Comparison of ENCODE assay signal across 9 cellular contexts in the genomic region with DNA sequence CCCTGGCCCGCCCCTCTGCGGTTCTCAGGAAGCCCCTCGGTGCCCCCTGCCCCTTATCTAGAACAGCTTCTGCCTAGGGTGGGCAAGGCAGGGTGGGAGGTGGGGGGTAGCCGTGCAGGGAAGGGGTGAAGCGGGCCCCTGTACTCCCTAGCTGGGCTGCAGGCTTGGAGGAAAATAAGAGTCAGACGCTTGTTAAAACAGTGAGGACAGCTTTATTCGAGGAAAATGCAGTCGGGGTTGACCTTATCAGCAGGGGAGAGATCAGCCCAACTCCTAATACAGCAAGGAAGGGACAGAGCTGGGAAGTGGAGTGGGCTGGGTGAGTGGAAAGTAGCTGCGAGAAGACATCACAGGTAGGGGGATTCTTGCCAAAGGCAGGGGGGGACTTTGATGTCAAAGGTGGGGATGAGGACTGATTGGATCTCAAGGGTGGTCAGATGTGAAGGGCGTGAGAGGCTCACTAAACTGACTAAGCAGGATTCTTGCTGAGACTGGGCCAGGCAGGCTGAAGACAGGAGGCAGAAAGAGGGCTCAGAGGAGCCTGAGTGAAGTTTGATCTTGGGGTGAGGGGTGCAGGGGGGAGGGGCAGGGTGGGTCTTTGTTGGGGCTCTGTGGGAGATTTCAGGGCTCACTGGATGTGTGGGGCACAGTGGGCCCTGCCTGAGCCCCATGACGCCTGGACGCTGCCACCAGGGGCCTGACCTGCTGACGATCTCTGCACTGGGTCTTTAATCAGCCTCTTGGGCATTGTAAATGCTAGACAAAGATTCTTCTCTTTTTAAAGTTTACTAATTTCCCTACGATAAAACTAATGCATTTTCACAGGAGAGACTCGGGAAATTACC. TPM values are rescaled to one million over a fixed set of nuclear protein-coding genes. Genes with fewer than 3 reads are reported as not detected.
DNase-seq lines count a peak whose midpoint lies in the region; ATAC-seq and TF ChIP-seq lines count a peak whose summit lies in the region.
"Had no signal": no experiment of that assay in that cellular context is flagged by ENCODE, and none has a peak within 500 bp of the region (broad histone marks: within the 10 kb centered on the region; RNA-seq: fewer than 3 reads in every experiment).

No MANE protein-coding gene starts in this region.

- H3K27ac Mint-ChIP-seq in CD14-positive monocyte (peak overlapping the region; percentile 97 to 99 (median 98)), neural progenitor cell (peak overlapping the region; percentile 72)
- H3K27ac Mint-ChIP-seq in activated naive CD8-positive, alpha-beta T cell treated with anti-CD3 and anti-CD28 coated beads, Interleukin-2, amount 50 U/mL, for 24 hours = peak overlapping the region; percentile 97

- 0 out of 2 replicates have a peak, but pooled peaks cover 4% of the 10 kb centered on the region for H3K9me3 ChIP-seq in HUES64 (ENCODE audit: insufficient read depth, low read depth, low read length)
- no peaks in the 10 kb centered on the region for H3K9me3 ChIP-seq in neural progenitor cell (ENCODE audit: low read depth)

- no peak overlapping the region for H2AFZ ChIP-seq in neural progenitor cell (replicated peaks)

- ATAC-seq in activated naive CD8-positive, alpha-beta T cell treated with anti-CD3 and anti-CD28 coated beads, Interleukin-2, amount 50 U/mL, for 24 hours = peak; percentile 69
- ATAC-seq in activated CD4-positive, CD25-positive, alpha-beta regulatory T cell treated with anti-CD3 and anti-CD28 coated beads, Interleukin-2, amount 50 U/mL, for 24 hours = no peak

- H3K9me3 Mint-ChIP-seq in CD14-positive monocyte (peaks cover 5 to 10% (median 8%) of the 10 kb centered on the region in 7 donors), neural progenitor cell (peaks cover 5% of the 10 kb centered on the region)
- no peaks in the 10 kb centered on the region for H3K9me3 Mint-ChIP-seq in activated naive CD8-positive, alpha-beta T cell treated with anti-CD3 and anti-CD28 coated beads, Interleukin-2, amount 50 U/mL, for 24 hours

- H3K36me3 Mint-ChIP-seq in CD14-positive monocyte (peaks cover 28 to 30% of the 10 kb centered on the region in 2 donors), neural progenitor cell (no peaks in the 10 kb centered on the region)
- H3K36me3 Mint-ChIP-seq in activated naive CD8-positive, alpha-beta T cell treated with anti-CD3 and anti-CD28 coated beads, Interleukin-2, amount 50 U/mL, for 24 hours (ENCODE audit: low read depth) = peaks cover 15% of the 10 kb centered on the region

- peak overlapping the region; percentile 41 for H3K4me2 ChIP-seq in neural progenitor cell

- peak overlapping the region; percentile 5 to 76 for H3K4me3 Mint-ChIP-seq in CD14-positive monocyte
- peak overlapping the region; percentile 88 for H3K4me3 Mint-ChIP-seq in activated naive CD8-positive, alpha-beta T cell treated with anti-CD3 and anti-CD28 coated beads, Interleukin-2, amount 50 U/mL, for 24 hours
- H3K4me3 Mint-ChIP-seq in neural progenitor cell = peak overlapping the region; percentile 70

- peaks cover 10% of the 10 kb centered on the region for H3F3A ChIP-seq in neural progenitor cell (ENCODE audit: low read depth)

- no peaks in the 10 kb centered on the region for H4K20me1 ChIP-seq in neural progenitor cell (ENCODE audit: low read depth)

- intact Hi-C loops in CD14-positive monocyte (cut with micrococcal nuclease) = loop anchor here (1.0 to 5.0 kb wide), 2 partner anchors 45 to 77 kb away; no protein-coding TSS in a partner anchor

- no peak overlapping the region for H3K4me3 ChIP-seq in HUES64 (ENCODE audit: low read length)
- H3K4me3 ChIP-seq in neural progenitor cell = no peak overlapping the region

- peaks cover 43% of the 10 kb centered on the region for H3K4me1 ChIP-seq in HUES64 (ENCODE audit: insufficient read depth, low read length)
- H3K4me1 ChIP-seq in neural progenitor cell = peaks cover 29% of the 10 kb centered on the region

- peaks cover 0 to 2% (median 1%) of the 10 kb centered on the region in 3 donors for H3K27me3 Mint-ChIP-seq in CD14-positive monocyte (ENCODE audit: low read depth in 3 of 3)
- no peaks in the 10 kb centered on the region for H3K27me3 Mint-ChIP-seq in activated naive CD8-positive, alpha-beta T cell treated with anti-CD3 and anti-CD28 coated beads, Interleukin-2, amount 50 U/mL, for 24 hours
- H3K27me3 Mint-ChIP-seq in neural progenitor cell (ENCODE audit: insufficient read depth, low read depth) = peaks cover 3% of the 10 kb centered on the region

- no peaks in the 10 kb centered on the region for H3K79me2 ChIP-seq in neural progenitor cell (ENCODE audit: low read depth)

- no peak for TF ChIP-seq CTCF in CD14-positive monocyte (IDR thresholded peaks at IDR 0.05)
- no peak for TF ChIP-seq CTCF in neural progenitor cell (IDR thresholded peaks at IDR 0.05)

- H3K9ac ChIP-seq in HUES64 (ENCODE audit: low read depth, low read length) (no peak overlapping the region), neural progenitor cell (no peak overlapping the region)

- H3K4me1 Mint-ChIP-seq in CD14-positive monocyte (peaks cover 61% of the 10 kb centered on the region), neural progenitor cell (peaks cover 53% of the 10 kb centered on the region)
- H3K4me1 Mint-ChIP-seq in activated naive CD8-positive, alpha-beta T cell treated with anti-CD3 and anti-CD28 coated beads, Interleukin-2, amount 50 U/mL, for 24 hours = peaks cover 75% of the 10 kb centered on the region

- no peaks in the 10 kb centered on the region for H3K36me3 ChIP-seq in HUES64 (ENCODE audit: insufficient read depth, low read length)
- no peaks in the 10 kb centered on the region for H3K36me3 ChIP-seq in neural progenitor cell

- H3K27me3 ChIP-seq in HUES64 (ENCODE audit: insufficient read depth, low read length) (no peaks in the 10 kb centered on the region), neural progenitor cell (no peaks in the 10 kb centered on the region)

- 0 out of 2 replicates have a peak overlapping the region, but pooled peaks have one; percentile 8 for H3K27ac ChIP-seq in HUES64 (ENCODE audit: low read depth, low read length)
- no peak overlapping the region for H3K27ac ChIP-seq in neural progenitor cell

- DNase-seq in CD14-positive monocyte (ENCODE audit: low spot score) = no peak
- peak; percentile 73 for DNase-seq in activated naive CD8-positive, alpha-beta T cell treated with anti-CD3 and anti-CD28 coated beads, Interleukin-2, amount 50 U/mL, for 24 hours
- DNase-seq in neural progenitor cell (ENCODE audit: low spot score) = peak; percentile 54
- DNase-seq in cerebellar nuclear complex (lab: John Stamatoyannopoulos, UW) = no peak
- DNase-seq in midbrain (lab: John Stamatoyannopoulos, UW) = no peak
- DNase-seq in AG08396 (ENCODE audit: low spot score) = no peak
- DNase-seq: occipital lobe had no signal

- WGBS in HUES64 = 58% methylated on average over 15 of the region's 15 CpGs

RNA-seq across cellular contexts. Expression of gene HPCAL1, which starts 29.9 kb away (rescaled TPM):
- polyA plus RNA-seq in CD14-positive monocyte = 10 to 100 TPM; 98.0 to 99.5 TPM
- 5.9 TPM for polyA plus RNA-seq in HUES64 (2013, experiment 1 of 2)
- 7.5 TPM for polyA plus RNA-seq in HUES64 (2013, experiment 2 of 2)
- total RNA-seq in neural progenitor cell (ENCODE audit: low replicate concordance) = 3.7 and 8.0 TPM in 2 replicates

Comparison
In these comparisons a context has a peak if more than half of its experiments do, and no peak if none do; other contexts are left out.
1. DNase-seq: peak in activated naive CD8-positive, alpha-beta T cell treated with anti-CD3 and anti-CD28 coated beads, Interleukin-2, amount 50 U/mL, for 24 hours (single experiment) and neural progenitor cell (single experiment); none in CD14-positive monocyte (single experiment), cerebellar nuclear complex (0 of 2), midbrain (single experiment) and AG08396 (single experiment).
2. Peak in every context shown above with its lines, with median percentiles within 50 percentile points of each other: H3K27ac Mint-ChIP-seq and H3K4me3 Mint-ChIP-seq.